1 cellular context compared by ENCODE assay signal in genomic region chr3:129599073-129599472, GRCh38.
TF ChIP-seq lines count a peak whose summit lies in the region.

No MANE protein-coding gene starts in this region.

TF ChIP-seq in A549, 52 proteins besides CTCF, POLR2A, EP300 and RAD21 (continued from another document):
- TF ChIP-seq ZC3H11A (IDR thresholded peaks at IDR 0.05) (no peak), ESRRA (IDR thresholded peaks at IDR 0.05; ENCODE audit: borderline replicate concordance, low read length) (no peak), HES2 (IDR thresholded peaks at IDR 0.05) (no peak)
